25 cellular contexts compared by ENCODE assay signal in genomic region chr4:3070709-3071500, GRCh38. TPM values are rescaled to one million over a fixed set of nuclear protein-coding genes. Genes with fewer than 3 reads are reported as not detected.
DNase-seq lines count a peak whose midpoint lies in the region; ATAC-seq and TF ChIP-seq lines count a peak whose summit lies in the region.
"Had no signal": no experiment of that assay in that cellular context is flagged by ENCODE, and none has a peak within 500 bp of the region (broad histone marks: within the 10 kb centered on the region; RNA-seq: fewer than 3 reads in every experiment).

No MANE protein-coding gene starts in this region.

- in situ Hi-C loops in GM23248 (cut with MboI) = no loop called here

- no peaks in the 10 kb centered on the region for H3K36me3 ChIP-seq in GM23248 (ENCODE audit: low read depth)
- H3K36me3 ChIP-seq in WERI-Rb-1 = no peaks in the 10 kb centered on the region
- H3K36me3 ChIP-seq in mesendoderm (ENCODE audit: control insufficient read depth, insufficient read depth, low read length) = no peaks in the 10 kb centered on the region
- no peaks in the 10 kb centered on the region for H3K36me3 ChIP-seq in MM.1S (replicated peaks; ENCODE audit: insufficient read depth, low read length)
- H3K36me3 ChIP-seq: thyroid gland had no signal

- H3K79me1 ChIP-seq in mesendoderm (ENCODE audit: low read length) = peaks cover 1% of the 10 kb centered on the region

- no peak overlapping the region for H3K4me3 ChIP-seq in GM23248
- H3K4me3 ChIP-seq in WERI-Rb-1 (ENCODE audit: low read depth, low read length) = no peak overlapping the region
- no peak overlapping the region for H3K4me3 ChIP-seq in mesendoderm (ENCODE audit: low read length)
- no peak overlapping the region for H3K4me3 ChIP-seq in right cardiac atrium (ENCODE audit: low read length)
- no peak overlapping the region for H3K4me3 ChIP-seq in MM.1S (ENCODE audit: low read length)
- H3K4me3 ChIP-seq: dorsolateral prefrontal cortex, hepatocyte, thyroid gland had no signal

- intact Hi-C loops in right cardiac atrium (cut with DNase I) = no loop called here

- H4K8ac ChIP-seq in mesendoderm (ENCODE audit: low read depth, low read length) = no peak overlapping the region

- H3K18ac ChIP-seq in mesendoderm (ENCODE audit: low read length) = no peak overlapping the region

- H3F3A ChIP-seq in GM23248 (ENCODE audit: insufficient read depth) (peaks cover 9% of the 10 kb centered on the region), MM.1S (ENCODE audit: insufficient read depth, low read length) (peaks cover 4% of the 10 kb centered on the region; the same call in 1 of the 2 replicates)

- H4K20me1 ChIP-seq in GM23248 (ENCODE audit: insufficient read depth) = no peaks in the 10 kb centered on the region
- H4K20me1 ChIP-seq in MM.1S (ENCODE audit: insufficient read depth, low read length) = peaks cover 3% of the 10 kb centered on the region; the same call in 1 of the 2 replicates

- peaks cover 7% of the 10 kb centered on the region for H3K79me2 ChIP-seq in GM23248 (ENCODE audit: insufficient read depth)
- peaks cover 6% of the 10 kb centered on the region for H3K79me2 ChIP-seq in mesendoderm (ENCODE audit: control insufficient read depth, insufficient read depth, low read length)
- H3K79me2 ChIP-seq in MM.1S (ENCODE audit: low read length) = peaks cover 10% of the 10 kb centered on the region

- H3K9me2 ChIP-seq in GM23248 (ENCODE audit: insufficient read depth) = no peaks in the 10 kb centered on the region
- no peaks in the 10 kb centered on the region for H3K9me2 ChIP-seq in MM.1S (replicated peaks; ENCODE audit: insufficient read depth, low read length)

- H3K27ac ChIP-seq in GM23248 = peak overlapping the region; percentile 43
- H3K27ac ChIP-seq in WERI-Rb-1 = peak overlapping the region; percentile 58
- H3K27ac ChIP-seq in mesendoderm (ENCODE audit: low read depth, low read length) = no peak overlapping the region
- H3K27ac ChIP-seq in right cardiac atrium (ENCODE audit: low read length) = no peak overlapping the region
- H3K27ac ChIP-seq in MM.1S (ENCODE audit: low read length) = no peak overlapping the region
- H3K27ac ChIP-seq: dorsolateral prefrontal cortex, hepatocyte, thyroid gland, VCaP had no signal

- H2BK120ac ChIP-seq in mesendoderm (ENCODE audit: low read depth, low read length) = no peak overlapping the region

- H3K23ac ChIP-seq in mesendoderm (ENCODE audit: low read length) = no peak overlapping the region

- TF ChIP-seq CTCF in WERI-Rb-1 (IDR thresholded peaks at IDR 0.05; ENCODE audit: low read depth, low read length) (no peak), MM.1S (IDR thresholded peaks at IDR 0.05; ENCODE audit: low read length) (no peak)

- no peaks in the 10 kb centered on the region for H3K9me3 ChIP-seq in GM23248 (ENCODE audit: low read depth)
- peaks cover 8% of the 10 kb centered on the region for H3K9me3 ChIP-seq in WERI-Rb-1 (ENCODE audit: severe bottlenecking)
- H3K9me3 ChIP-seq in right cardiac atrium (ENCODE audit: control insufficient read depth, low read length) = no peaks in the 10 kb centered on the region
- no peaks in the 10 kb centered on the region for H3K9me3 ChIP-seq in MM.1S (replicated peaks; ENCODE audit: insufficient read depth, low read length)
- H3K9me3 ChIP-seq: thyroid gland had no signal

- no peak overlapping the region for H2AK5ac ChIP-seq in mesendoderm (ENCODE audit: low read length)

- 52 to 65% methylated on average over 3 of the region's 3 CpGs for WGBS in GM23248 (ENCODE audit: low coverage in 1 of 2, low lambda C conversion rate in 2 of 2, missing lambda C conversion rate in 2 of 2), 2 experiments
- no CpG with 5 or more reads among the region's 3 CpGs for WGBS in mesendoderm (ENCODE audit: extremely low coverage, insufficient coverage, low lambda C conversion rate)
- 75% methylated on average over 3 of the region's 3 CpGs for WGBS in right cardiac atrium

- no peak overlapping the region for H2BK15ac ChIP-seq in mesendoderm (replicated peaks; ENCODE audit: low read depth)

- H3K4me2 ChIP-seq in GM23248 (ENCODE audit: unreplicated experiment) = no peak overlapping the region
- H3K4me2 ChIP-seq in mesendoderm (ENCODE audit: low read length) = no peak overlapping the region
- H3K4me2 ChIP-seq in MM.1S (ENCODE audit: low read depth, low read length) = no peak overlapping the region
- H3K4me2 ChIP-seq: hepatocyte had no signal

- no peak overlapping the region for H4K5ac ChIP-seq in mesendoderm (ENCODE audit: low read length)

- peak overlapping the region; percentile 74 for H2AFZ ChIP-seq in GM23248
- H2AFZ ChIP-seq in MM.1S (ENCODE audit: low read length) = no peak overlapping the region
- H2AFZ ChIP-seq: hepatocyte had no signal

- no peak overlapping the region for H3K56ac ChIP-seq in mesendoderm (ENCODE audit: low read length)

- H2BK5ac ChIP-seq in mesendoderm (ENCODE audit: low read length) = no peak overlapping the region

- no peak for ATAC-seq in right cardiac atrium
- ATAC-seq in GM21447 (IDR thresholded peaks at IDR 0.05; ENCODE audit: unreplicated experiment) = no peak
- ATAC-seq: activated CD8-positive, alpha-beta memory T cell treated with anti-CD3 and anti-CD28 coated beads, Interleukin-2, amount 10 ng/mL, durations not matched to agents 7 days and 5 days; stimulated activated naive CD8-positive, alpha-beta T cell treated with anti-CD3 and anti-CD28 coated beads, Interleukin-15, Interleukin-2, amounts not matched to agents 100 U/mL and 50 U/mL, for 24 hours had no signal

- H3K27me3 ChIP-seq in GM23248 (replicated peaks; ENCODE audit: insufficient read depth) (no peaks in the 10 kb centered on the region), WERI-Rb-1 (ENCODE audit: insufficient read depth, low read depth, severe bottlenecking) (no peaks in the 10 kb centered on the region), mesendoderm (ENCODE audit: insufficient read depth, low read length, poor library complexity) (no peaks in the 10 kb centered on the region), right cardiac atrium (ENCODE audit: control insufficient read depth, insufficient read depth) (no peaks in the 10 kb centered on the region), MM.1S (replicated peaks; ENCODE audit: insufficient read depth, low read length) (peaks cover 39% of the 10 kb centered on the region)
- H3K27me3 ChIP-seq: dorsolateral prefrontal cortex, hepatocyte, thyroid gland had no signal

- peak; percentile 30 for DNase-seq in AG20443 (ENCODE audit: low spot score)
- DNase-seq in GM23248 = peak; percentile 52
- DNase-seq in WERI-Rb-1 = no peak
- peak; percentile 19 for DNase-seq in mesendoderm
- no peak for DNase-seq in central memory CD4-positive, alpha-beta T cell
- DNase-seq in right cardiac atrium = no peak
- DNase-seq in MM.1S = no peak
- DNase-seq: activated CD4-positive, alpha-beta T cell treated with anti-CD3 and anti-CD28 coated beads, Interleukin-2, amount 10 ng/mL, durations not matched to agents 7 days and 5 days; activated CD8-positive, alpha-beta memory T cell treated with anti-CD3 and anti-CD28 coated beads, Interleukin-2, amount 10 ng/mL, durations not matched to agents 7 days and 5 days; activated naive CD4-positive, alpha-beta T cell treated with anti-CD3 and anti-CD28 coated beads, Interleukin-2, amount 50 U/mL, for 16 hours; DMS79; dorsolateral prefrontal cortex; NCI-H1105; NCI-H2107; NCI-H524; stimulated activated CD4-positive, alpha-beta T cell treated with anti-CD3 and anti-CD28 coated beads, Interleukin-4, amount 100 ng/mL, for 4 hours; stimulated activated naive CD8-positive, alpha-beta T cell treated with anti-CD3 and anti-CD28 coated beads, Interleukin-15, Interleukin-2, amounts not matched to agents 100 U/mL and 50 U/mL, for 24 hours; T-helper 2 cell; thyroid gland had no signal

- H3K9ac ChIP-seq in GM23248 = no peak overlapping the region
- H3K9ac ChIP-seq in mesendoderm (ENCODE audit: low read length) = no peak overlapping the region
- H3K9ac ChIP-seq in MM.1S (ENCODE audit: low read length) = no peak overlapping the region

- no peak overlapping the region for H3K4ac ChIP-seq in mesendoderm (ENCODE audit: low read depth, low read length)

- H3K4me1 ChIP-seq in GM23248 (ENCODE audit: insufficient read depth) = peaks cover 8% of the 10 kb centered on the region
- H3K4me1 ChIP-seq in mesendoderm (ENCODE audit: control insufficient read depth, low read depth, low read length) = peaks cover 2% of the 10 kb centered on the region
- H3K4me1 ChIP-seq in right cardiac atrium (ENCODE audit: control insufficient read depth, insufficient read depth, low read length) = peaks cover 1% of the 10 kb centered on the region
- H3K4me1 ChIP-seq in MM.1S (ENCODE audit: low read length) = peaks cover 4% of the 10 kb centered on the region

RNA-seq across cellular contexts. Expression of gene HTT-AS, which starts 3.4 kb away (rescaled TPM):
- not detected in 2 replicates for total RNA-seq in GM23248 (2014; rRNA removed; shearing (Covaris generic))
- polyA plus RNA-seq in GM23248 (2016; fragmentation: Nextera tagmentation; extraction: Ambion mirVana) (not detected in 2 replicates), right cardiac atrium (not detected)
- not detected for polyA plus RNA-seq in mesendoderm (2013, experiment 1 of 2)
- polyA plus RNA-seq in mesendoderm (2013, experiment 2 of 2) = not detected
- total RNA-seq in right cardiac atrium = not detected
- total RNA-seq: activated CD4-positive, alpha-beta T cell treated with anti-CD3 and anti-CD28 coated beads, Interleukin-2, amount 10 ng/mL, durations not matched to agents 7 days and 5 days; activated CD8-positive, alpha-beta memory T cell treated with anti-CD3 and anti-CD28 coated beads, Interleukin-2, amount 10 ng/mL, durations not matched to agents 7 days and 5 days; hepatocyte; lower leg skin; mucosa of gallbladder; SK-MEL-5; thyroid gland had no signal
- polyA plus RNA-seq: hepatocyte had no signal

RNA-seq across cellular contexts. Expression of gene HTT, which starts 3.6 kb away (rescaled TPM):
- total RNA-seq in GM23248 (2014; rRNA removed; shearing (Covaris generic)) = 14.8 and 26.5 TPM in 2 replicates
- 7.0 and 8.2 TPM in 2 replicates for polyA plus RNA-seq in GM23248 (2016; fragmentation: Nextera tagmentation; extraction: Ambion mirVana)
- 24.0 TPM for polyA plus RNA-seq in mesendoderm (2013, experiment 1 of 2)
- 23.6 TPM for polyA plus RNA-seq in mesendoderm (2013, experiment 2 of 2)
- total RNA-seq in right cardiac atrium = 10 to 100 TPM; 19.9 to 25.2 (median 23.4) TPM
- 13.0 TPM for polyA plus RNA-seq in right cardiac atrium

Comparison
In these comparisons a context has a peak if more than half of its experiments do, and no peak if none do; other contexts are left out.
1. DNase-seq: peak in AG20443 (single experiment), GM23248 (single experiment) and mesendoderm (single experiment); none in WERI-Rb-1 (single experiment), central memory CD4-positive, alpha-beta T cell (single experiment), right cardiac atrium (0 of 3) and MM.1S (single experiment).
2. H3K27ac ChIP-seq: peak in GM23248 (single experiment) and WERI-Rb-1 (single experiment); none in mesendoderm (single experiment), right cardiac atrium (single experiment) and MM.1S (single experiment).